8 cellular contexts compared by ENCODE assay signal in genomic region chr3:66037330-66037985, GRCh38. TPM values are rescaled to one million over a fixed set of nuclear protein-coding genes. Genes with fewer than 3 reads are reported as not detected.
A peak's percentile ranks its signal among the peaks of the same experiment; 100 is the strongest.
DNase-seq lines count a peak whose midpoint lies in the region; ATAC-seq and TF ChIP-seq lines count a peak whose summit lies in the region.

No MANE protein-coding gene starts in this region.

- DNase-seq in activated naive CD4-positive, alpha-beta T cell treated with anti-CD3 and anti-CD28 coated beads for 36 hours, result no peak
- DNase-seq in activated naive CD4-positive, alpha-beta T cell treated with anti-CD3 and anti-CD28 coated beads, Interleukin-2, amount 50 U/mL, for 16 hours, result no peak
- DNase-seq in fibroblast of mammary gland (ENCODE audit: low read depth), result peak; percentile 48

- H3K4me3 Mint-ChIP-seq in activated naive CD4-positive, alpha-beta T cell treated with anti-CD3 and anti-CD28 coated beads for 36 hours, result peak overlapping the region; percentile 79
- peak overlapping the region; percentile 95 to 99 (median 99) for H3K4me3 Mint-ChIP-seq in nephron

- peak overlapping the region; percentile 90 for H3K4me3 ChIP-seq in fibroblast of mammary gland (ENCODE audit: control insufficient read depth, low read depth, low read length)

- intact Hi-C loops in activated naive CD4-positive, alpha-beta T cell treated with anti-CD3 and anti-CD28 coated beads for 36 hours (cut with micrococcal nuclease), result loop anchor here (5.0 kb wide), 1 partner anchor 185 kb away; the partner anchor contains the start of gene SLC25A26

- peak; percentile 38 for ATAC-seq in SK-N-SH treated with all-trans-retinoic acid at 6 μM for 48 hours
- ATAC-seq in HG03039 (IDR thresholded peaks at IDR 0.05; ENCODE audit: unreplicated experiment), result no peak
- ATAC-seq in HG02678 (IDR thresholded peaks at IDR 0.05; ENCODE audit: unreplicated experiment), result no peak
- ATAC-seq in activated CD4-positive, CD25-positive, alpha-beta regulatory T cell treated with anti-CD3 and anti-CD28 coated beads, Interleukin-2, amount 50 U/mL, for 24 hours, result no peak

- peaks cover 61% of the 10 kb centered on the region for H3K27me3 Mint-ChIP-seq in activated naive CD4-positive, alpha-beta T cell treated with anti-CD3 and anti-CD28 coated beads for 36 hours (ENCODE audit: low read depth)
- H3K27me3 Mint-ChIP-seq in nephron (ENCODE audit: low read depth), result peaks cover 25% of the 10 kb centered on the region

- CTCF ChIA-PET in activated naive CD4-positive, alpha-beta T cell treated with anti-CD3 and anti-CD28 coated beads for 36 hours (lab: Charles Lee), result no interaction called here

- peaks cover 13% of the 10 kb centered on the region for H3K4me1 Mint-ChIP-seq in activated naive CD4-positive, alpha-beta T cell treated with anti-CD3 and anti-CD28 coated beads for 36 hours (ENCODE audit: low read depth)
- peaks cover 39% of the 10 kb centered on the region for H3K4me1 Mint-ChIP-seq in nephron

- no peak for TF ChIP-seq CTCF in fibroblast of mammary gland (conservative IDR thresholded peaks at IDR 0.05; ENCODE audit: control insufficient read depth, insufficient read depth, low read depth, low read length)
- peak in 2 of 3 experiments; percentile 12 to 19 for TF ChIP-seq CTCF in nephron (IDR thresholded peaks at IDR 0.05; ENCODE audit: unreplicated experiment in 3 of 3)

- peaks cover 2% of the 10 kb centered on the region for H3K36me3 Mint-ChIP-seq in activated naive CD4-positive, alpha-beta T cell treated with anti-CD3 and anti-CD28 coated beads for 36 hours (ENCODE audit: low read depth)
- no peaks in the 10 kb centered on the region for H3K36me3 Mint-ChIP-seq in nephron (ENCODE audit: low read depth)

- no peaks in the 10 kb centered on the region for H3K9me3 Mint-ChIP-seq in activated naive CD4-positive, alpha-beta T cell treated with anti-CD3 and anti-CD28 coated beads for 36 hours
- H3K9me3 Mint-ChIP-seq in nephron, result no peaks in the 10 kb centered on the region

- no peak overlapping the region for H3K27ac Mint-ChIP-seq in activated naive CD4-positive, alpha-beta T cell treated with anti-CD3 and anti-CD28 coated beads for 36 hours
- H3K27ac Mint-ChIP-seq in nephron, result peak overlapping the region; percentile 64 to 94 (median 92)

TF ChIP-seq in SK-N-SH treated with all-trans-retinoic acid at 6 μM for 48 hours, 23 proteins besides CTCF, POLR2A, EP300 and RAD21:
- TF ChIP-seq TCF4 (CRISPR knock-in tag; IDR thresholded peaks at IDR 0.05; ENCODE audit: borderline replicate concordance) (no peak), PPARA (CRISPR knock-in tag; IDR thresholded peaks at IDR 0.05; ENCODE audit: borderline replicate concordance) (no peak), CSDC2 (CRISPR knock-in tag; IDR thresholded peaks at IDR 0.05) (no peak), ZNF8 (CRISPR knock-in tag; IDR thresholded peaks at IDR 0.05) (no peak), TOX (CRISPR knock-in tag; IDR thresholded peaks at IDR 0.05; ENCODE audit: borderline replicate concordance) (no peak), CSRNP3 (CRISPR knock-in tag; IDR thresholded peaks at IDR 0.05) (no peak), OSR1 (CRISPR knock-in tag; IDR thresholded peaks at IDR 0.05) (no peak), PATZ1 (CRISPR knock-in tag; IDR thresholded peaks at IDR 0.05; ENCODE audit: borderline replicate concordance) (no peak), ARNTL (CRISPR knock-in tag; IDR thresholded peaks at IDR 0.05; ENCODE audit: borderline replicate concordance, low read depth) (no peak), ZFP30 (CRISPR knock-in tag; IDR thresholded peaks at IDR 0.05) (no peak), ZNF565 (CRISPR knock-in tag; conservative IDR thresholded peaks at IDR 0.05; ENCODE audit: low read depth) (no peak), GLIS3 (CRISPR knock-in tag; IDR thresholded peaks at IDR 0.05) (no peak), ZNF70 (CRISPR knock-in tag; IDR thresholded peaks at IDR 0.05) (no peak), ZC3H10 (CRISPR knock-in tag; IDR thresholded peaks at IDR 0.05) (no peak), ESRRG (CRISPR knock-in tag; IDR thresholded peaks at IDR 0.05) (no peak)

RNA-seq across cellular contexts. Expression of gene MAGI1, which starts 1.3 kb away (rescaled TPM):
- total RNA-seq in activated naive CD4-positive, alpha-beta T cell treated with anti-CD3 and anti-CD28 coated beads for 36 hours, result not detected
